In the genomic region with DNA sequence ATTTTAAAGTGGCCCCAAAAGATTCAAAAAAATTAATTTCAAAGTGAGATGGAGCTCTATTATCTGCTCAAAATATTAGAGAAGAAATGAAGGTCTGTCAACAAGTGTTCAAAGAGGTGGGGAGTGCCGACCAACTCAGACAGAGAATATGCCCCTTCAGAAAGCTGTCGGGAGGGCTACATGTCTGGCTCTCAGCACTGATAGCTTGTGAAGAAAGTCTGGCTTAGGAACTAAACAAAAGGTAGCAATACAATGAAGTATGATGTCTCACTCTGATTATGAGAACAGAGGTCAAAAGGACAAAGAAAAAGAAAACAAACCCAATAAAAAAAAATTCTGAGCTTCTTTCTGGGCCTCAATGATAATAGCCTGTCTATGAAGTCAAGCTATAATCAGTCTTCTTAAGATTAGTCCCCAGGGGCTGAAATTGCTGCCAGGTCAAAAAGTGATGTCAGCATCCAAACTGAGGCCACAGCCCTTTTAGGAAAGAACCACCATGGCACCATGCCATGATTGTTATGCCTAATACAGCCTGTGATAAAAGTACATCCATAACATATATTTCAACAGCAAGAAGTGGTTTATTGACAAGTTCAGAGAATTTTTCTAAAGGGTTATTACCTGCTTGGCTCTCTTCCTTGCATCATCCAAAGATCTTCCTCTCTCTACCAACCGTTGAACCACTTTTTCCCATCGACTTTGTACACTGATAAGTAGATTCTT, we compare ENCODE assay signal across 14 cellular contexts.
DNase-seq lines count a peak whose midpoint lies in the region; ATAC-seq and TF ChIP-seq lines count a peak whose summit lies in the region.
"Had no signal": no experiment of that assay in that cellular context is flagged by ENCODE, and none has a peak within 500 bp of the region (broad histone marks: within the 10 kb centered on the region; RNA-seq: fewer than 3 reads in every experiment).

No MANE protein-coding gene starts in this region.

- H3K27ac Mint-ChIP-seq in WTC11: 0 out of 2 replicates have a peak overlapping the region, but pooled peaks have one; percentile 6
- H3K27ac Mint-ChIP-seq: activated naive CD4-positive, alpha-beta T cell treated with anti-CD3 and anti-CD28 coated beads, Interleukin-2, amount 50 U/mL, for 72 hours; immature natural killer cell had no signal

- no peak overlapping the region for H2BK5ac ChIP-seq in trophoblast cell (ENCODE audit: low read depth, low read length, poor library complexity)

- peak; percentile 53 for DNase-seq in GM23248
- no peak for DNase-seq in WTC11 (ENCODE audit: low spot score)
- peak; percentile 41 to 73 for DNase-seq in foreskin fibroblast
- no peak for DNase-seq in trophoblast cell
- no peak for DNase-seq in KG1 (lab: John Stamatoyannopoulos, UW)
- no peak for DNase-seq in SW480 (ENCODE audit: low spot score)
- DNase-seq in OCI-M2 (lab: John Stamatoyannopoulos, UW; ENCODE audit: unreplicated experiment): no peak
- no peak for DNase-seq in effector CD8-positive, alpha-beta T cell (lab: John Stamatoyannopoulos, UW)
- DNase-seq: activated CD4-positive, alpha-beta T cell treated with anti-CD3 and anti-CD28 coated beads, Interleukin-2, amount 50 U/mL, for 48 hours; C1 segment of cervical spinal cord; immature natural killer cell; NCI-H510A; stimulated activated CD4-positive, alpha-beta T cell treated with anti-CD3 and anti-CD28 coated beads, Interleukin-4, amount 100 ng/mL, for 24 hours had no signal

- no peaks in the 10 kb centered on the region for H3K9me2 ChIP-seq in GM23248 (ENCODE audit: insufficient read depth)

- no peaks in the 10 kb centered on the region for H3K4me1 Mint-ChIP-seq in WTC11
- H3K4me1 Mint-ChIP-seq: immature natural killer cell had no signal

- H2BK12ac ChIP-seq in trophoblast cell (ENCODE audit: low read length): no peak overlapping the region

- no peak overlapping the region for H3K4ac ChIP-seq in trophoblast cell (ENCODE audit: low read depth, low read length)

- peak overlapping the region; percentile 43 for H4K12ac ChIP-seq in trophoblast cell (ENCODE audit: low read depth, low read length)

- POLR2A ChIA-PET in WTC11 (lab: Charles Lee): no interaction called here

- TF ChIP-seq CTCF in WTC11 (IDR thresholded peaks at IDR 0.05) (no peak), foreskin fibroblast (IDR thresholded peaks at IDR 0.05; ENCODE audit: low read depth, low read length) (no peak)

- H4K8ac ChIP-seq in trophoblast cell (ENCODE audit: low read depth, low read length): no peak overlapping the region

- H2AFZ ChIP-seq in GM23248 (no peak overlapping the region), trophoblast cell (ENCODE audit: insufficient read depth, low read length, poor library complexity) (no peak overlapping the region)

- H3K9me3 ChIP-seq in GM23248 (ENCODE audit: low read depth) (no peaks in the 10 kb centered on the region), trophoblast cell (ENCODE audit: insufficient read depth, low read depth, low read length) (no peaks in the 10 kb centered on the region)

- no peak overlapping the region for H4K91ac ChIP-seq in trophoblast cell (ENCODE audit: low read depth, low read length)

- peaks cover 24% of the 10 kb centered on the region for H3K4me1 ChIP-seq in GM23248 (ENCODE audit: insufficient read depth)
- H3K4me1 ChIP-seq in trophoblast cell (ENCODE audit: control insufficient read depth in 1 of 2, insufficient read depth in 2 of 2, low read length in 2 of 2): peaks cover 0 to 2% of the 10 kb centered on the region in 2 experiments

- H3K14ac ChIP-seq in trophoblast cell (ENCODE audit: low read length): no peak overlapping the region

- H3K79me2 ChIP-seq in GM23248 (ENCODE audit: insufficient read depth) (0 out of 2 replicates have a peak, but pooled peaks cover 27% of the 10 kb centered on the region), trophoblast cell (ENCODE audit: control insufficient read depth, insufficient read depth, low read length, poor library complexity) (no peaks in the 10 kb centered on the region)

- H3K27me3 Mint-ChIP-seq in WTC11 (ENCODE audit: low read depth): no peaks in the 10 kb centered on the region

- H3K79me1 ChIP-seq in trophoblast cell (ENCODE audit: low read length): no peaks in the 10 kb centered on the region

- H2AK5ac ChIP-seq in trophoblast cell (ENCODE audit: low read length): no peak overlapping the region

- H3F3A ChIP-seq in GM23248 (ENCODE audit: insufficient read depth): peaks cover 71% of the 10 kb centered on the region

- ATAC-seq in WTC11: no peak
- ATAC-seq: activated naive CD4-positive, alpha-beta T cell treated with anti-CD3 and anti-CD28 coated beads, Interleukin-2, amount 50 U/mL, for 72 hours had no signal

- H3K9ac ChIP-seq in GM23248 (no peak overlapping the region), trophoblast cell (ENCODE audit: low read length) (no peak overlapping the region)

- H3K27ac ChIP-seq in GM23248: peak overlapping the region; percentile 45
- H3K27ac ChIP-seq in trophoblast cell (ENCODE audit: low read depth, low read length): no peak overlapping the region

- no peak overlapping the region for H3K23ac ChIP-seq in trophoblast cell (ENCODE audit: low read length)

- H3K4me2 ChIP-seq in GM23248 (ENCODE audit: unreplicated experiment) (peak overlapping the region; percentile 8), trophoblast cell (ENCODE audit: low read length) (no peak overlapping the region)

- H3K18ac ChIP-seq in trophoblast cell (ENCODE audit: low read length): no peak overlapping the region

- H3K36me3 ChIP-seq in GM23248 (ENCODE audit: low read depth) (peaks cover 77% of the 10 kb centered on the region), trophoblast cell (ENCODE audit: control insufficient read depth in 1 of 2, insufficient read depth in 2 of 2, low read length in 2 of 2) (peaks cover 2 to 5% of the 10 kb centered on the region in 2 experiments)

- CTCF ChIA-PET in WTC11 (lab: Charles Lee): interaction anchor here (0.7 to 1.0 kb wide), 2 partner anchors 39 to 104 kb away, joined by 3 read pairs; no protein-coding TSS in a partner anchor

- H3K4me3 ChIP-seq in GM23248 (no peak overlapping the region), foreskin fibroblast (ENCODE audit: low read depth in 1 of 2, low read length in 2 of 2) (no peak overlapping the region), trophoblast cell (ENCODE audit: low read depth, low read length) (no peak overlapping the region)

- H3K27me3 ChIP-seq in GM23248 (replicated peaks; ENCODE audit: insufficient read depth) (no peaks in the 10 kb centered on the region), trophoblast cell (ENCODE audit: insufficient read depth, low read length) (no peaks in the 10 kb centered on the region)

- in situ Hi-C loops in GM23248 (cut with MboI): no loop called here

- WGBS in GM23248 (ENCODE audit: low coverage in 1 of 2, low lambda C conversion rate in 2 of 2, missing lambda C conversion rate in 2 of 2), 2 experiments: 97 to 99% methylated on average over 4 of the region's 4 CpGs
- WGBS in trophoblast cell (ENCODE audit: extremely low coverage, insufficient coverage, insufficient read length): no CpG with 5 or more reads among the region's 4 CpGs

- peaks cover 45% of the 10 kb centered on the region for H3K36me3 Mint-ChIP-seq in WTC11
- H3K36me3 Mint-ChIP-seq: activated naive CD4-positive, alpha-beta T cell treated with anti-CD3 and anti-CD28 coated beads, Interleukin-2, amount 50 U/mL, for 72 hours had no signal

- no peaks in the 10 kb centered on the region for H3K9me3 Mint-ChIP-seq in WTC11
- H3K9me3 Mint-ChIP-seq: activated naive CD4-positive, alpha-beta T cell treated with anti-CD3 and anti-CD28 coated beads, Interleukin-2, amount 50 U/mL, for 72 hours had no signal

- no peak overlapping the region for H3K4me3 Mint-ChIP-seq in WTC11
- H3K4me3 Mint-ChIP-seq: immature natural killer cell had no signal

- H2BK120ac ChIP-seq in trophoblast cell (ENCODE audit: insufficient read depth, low read length, poor library complexity): no peak overlapping the region

- H4K20me1 ChIP-seq in GM23248 (ENCODE audit: insufficient read depth): 0 out of 2 replicates have a peak, but pooled peaks cover 5% of the 10 kb centered on the region

TF ChIP-seq in WTC11, 78 proteins besides CTCF, POLR2A, EP300 and RAD21:
- TF ChIP-seq NFE2L1 (CRISPR knock-in tag; IDR thresholded peaks at IDR 0.05): no peak
TF ChIP-seq in WTC11: peak in this region for 0.

Comparison
In these comparisons a context has a peak if more than half of its experiments do, and no peak if none do; other contexts are left out.
1. DNase-seq: peak in GM23248 (single experiment) and foreskin fibroblast (2 of 2); none in WTC11 (single experiment), trophoblast cell (0 of 2), KG1 (single experiment), SW480 (single experiment), OCI-M2 (single experiment) and effector CD8-positive, alpha-beta T cell (single experiment).